Comparison of ENCODE assay signal across 33 cellular contexts in the genomic region with DNA sequence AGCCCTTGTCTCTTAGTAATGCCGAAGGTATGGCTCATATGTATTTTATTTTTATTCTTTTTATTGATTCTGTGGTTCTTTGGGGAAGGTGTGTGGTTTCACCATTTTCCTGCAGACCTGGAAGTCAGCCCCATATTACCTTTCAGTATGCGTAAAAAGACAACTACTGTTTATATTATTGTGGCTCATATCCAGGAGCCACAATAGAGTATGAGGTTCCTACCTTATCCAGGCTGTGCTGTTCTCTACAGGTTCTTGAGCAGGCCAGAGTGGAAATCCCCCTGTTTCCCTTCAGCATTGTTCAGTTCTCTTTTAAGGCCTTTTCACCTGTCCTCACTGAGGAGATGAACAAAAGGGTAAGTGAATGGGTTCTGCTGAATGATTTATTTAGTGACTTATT.
"Had no signal": no experiment of that assay in that cellular context is flagged by ENCODE, and none has a peak within 500 bp of the region (broad histone marks: within the 10 kb centered on the region; RNA-seq: fewer than 3 reads in every experiment).

No MANE protein-coding gene starts in this region.

- H3K27me3 ChIP-seq: adrenal gland, body of pancreas, esophagus muscularis mucosa, foreskin keratinocyte, gastrocnemius medialis, heart left ventricle had no signal

- H3K27ac ChIP-seq: adrenal gland, body of pancreas, esophagus muscularis mucosa, foreskin keratinocyte, gastrocnemius medialis, heart left ventricle, WERI-Rb-1 had no signal

- H3K9me3 Mint-ChIP-seq: effector memory CD8-positive, alpha-beta T cell had no signal

- H3K9me3 ChIP-seq: adrenal gland, body of pancreas, gastrocnemius medialis had no signal

- ATAC-seq: activated CD4-positive, CD25-positive, alpha-beta regulatory T cell treated with anti-CD3 and anti-CD28 coated beads, Interleukin-2, amount 50 U/mL, for 24 hours; activated CD8-positive, alpha-beta T cell treated with anti-CD3 and anti-CD28 coated beads for 36 hours; activated naive CD8-positive, alpha-beta T cell treated with anti-CD3 and anti-CD28 coated beads, Interleukin-2, amount 50 U/mL, for 24 hours; activated T-cell treated with anti-CD3 and anti-CD28 coated beads, Interleukin-2, amount 50 U/mL, for 4 hours; activated T-helper 17 cell treated with anti-CD3 and anti-CD28 coated beads, Interleukin-2, amount 50 U/mL, for 72 hours; body of pancreas; effector memory CD8-positive, alpha-beta T cell; foreskin keratinocyte; gastrocnemius medialis; heart left ventricle; T-helper 17 cell had no signal

- H3K27me3 Mint-ChIP-seq: activated B cell treated with CpG ODN at 0.5 μM for 24 hours; activated CD8-positive, alpha-beta T cell treated with anti-CD3 and anti-CD28 coated beads for 36 hours; activated naive CD4-positive, alpha-beta T cell treated with anti-CD3 and anti-CD28 coated beads, Interleukin-2, amount 50 U/mL, for 24 hours; activated naive CD8-positive, alpha-beta T cell treated with anti-CD3 and anti-CD28 coated beads for 36 hours; activated naive CD8-positive, alpha-beta T cell treated with anti-CD3 and anti-CD28 coated beads, Interleukin-2, amount 50 U/mL, for 24 hours; activated T-helper 17 cell treated with anti-CD3 and anti-CD28 coated beads, Interleukin-2, amount 50 U/mL, for 72 hours; effector memory CD8-positive, alpha-beta T cell; T-helper 17 cell had no signal

- H3K4me3 ChIP-seq: adrenal gland, body of pancreas, esophagus muscularis mucosa, gastrocnemius medialis, heart left ventricle had no signal

- H3K4me1 ChIP-seq: adrenal gland, body of pancreas, esophagus muscularis mucosa, foreskin keratinocyte, gastrocnemius medialis had no signal

- DNase-seq: activated B cell treated with CpG ODN at 0.5 μM for 24 hours; activated CD4-positive, alpha-beta T cell treated with anti-CD3 and anti-CD28 coated beads for 48 hours; activated CD4-positive, alpha-beta T cell treated with anti-CD3 and anti-CD28 coated beads, Interleukin-2, amount 50 U/mL, for 1 hour; activated CD4-positive, alpha-beta T cell treated with anti-CD3 and anti-CD28 coated beads, Interleukin-2, amount 50 U/mL, for 48 hours; activated CD8-positive, alpha-beta memory T cell treated with anti-CD3 and anti-CD28 coated beads for 24 hours; activated CD8-positive, alpha-beta T cell treated with anti-CD3 and anti-CD28 coated beads for 36 hours; activated effector memory CD4-positive, alpha-beta T cell treated with anti-CD3 and anti-CD28 coated beads, Interleukin-2, amount 50 U/mL, for 16 hours; activated naive CD4-positive, alpha-beta T cell treated with anti-CD3 and anti-CD28 coated beads for 36 hours; activated naive CD8-positive, alpha-beta T cell treated with anti-CD3 and anti-CD28 coated beads for 36 hours; activated naive CD8-positive, alpha-beta T cell treated with anti-CD3 and anti-CD28 coated beads, Interleukin-2, amount 50 U/mL, for 24 hours; activated T-cell treated with anti-CD3 and anti-CD28 coated beads, Interleukin-2, amount 50 U/mL, for 4 hours; adrenal gland; amygdala; aorta; body of pancreas; caudate nucleus; cortex of kidney; dermis blood vessel endothelial cell; effector CD4-positive, alpha-beta T cell; effector memory CD8-positive, alpha-beta T cell; erythroblast; foreskin keratinocyte; gastrocnemius medialis; glutamatergic neuron; heart left ventricle; T-helper 17 cell; T1000; WERI-Rb-1 had no signal

- H3K36me3 ChIP-seq: adrenal gland, gastrocnemius medialis had no signal

- H3K4me3 Mint-ChIP-seq: activated B cell treated with CpG ODN at 0.5 μM for 24 hours; activated CD8-positive, alpha-beta T cell treated with anti-CD3 and anti-CD28 coated beads for 36 hours; activated naive CD4-positive, alpha-beta T cell treated with anti-CD3 and anti-CD28 coated beads for 36 hours; activated naive CD4-positive, alpha-beta T cell treated with anti-CD3 and anti-CD28 coated beads, Interleukin-2, amount 50 U/mL, for 24 hours; activated naive CD8-positive, alpha-beta T cell treated with anti-CD3 and anti-CD28 coated beads for 36 hours; activated naive CD8-positive, alpha-beta T cell treated with anti-CD3 and anti-CD28 coated beads, Interleukin-2, amount 50 U/mL, for 24 hours; activated T-cell treated with anti-CD3 and anti-CD28 coated beads, Interleukin-2, amount 50 U/mL, for 4 hours; activated T-helper 17 cell treated with anti-CD3 and anti-CD28 coated beads, Interleukin-2, amount 50 U/mL, for 72 hours; effector memory CD8-positive, alpha-beta T cell; T-helper 17 cell; T-helper 2 cell treated with Interferon-gamma antibody and Interleukin-4, amounts not matched to agents 5 μg/mL and 100 μg/mL, for 36 hours had no signal

- H3K27ac Mint-ChIP-seq: activated B cell treated with CpG ODN at 0.5 μM for 24 hours; activated CD8-positive, alpha-beta T cell treated with anti-CD3 and anti-CD28 coated beads for 36 hours; activated naive CD4-positive, alpha-beta T cell treated with anti-CD3 and anti-CD28 coated beads for 36 hours; activated naive CD4-positive, alpha-beta T cell treated with anti-CD3 and anti-CD28 coated beads, Interleukin-2, amount 50 U/mL, for 24 hours; activated naive CD8-positive, alpha-beta T cell treated with anti-CD3 and anti-CD28 coated beads for 36 hours; activated naive CD8-positive, alpha-beta T cell treated with anti-CD3 and anti-CD28 coated beads, Interleukin-2, amount 50 U/mL, for 24 hours; activated T-helper 17 cell treated with anti-CD3 and anti-CD28 coated beads, Interleukin-2, amount 50 U/mL, for 72 hours; effector memory CD8-positive, alpha-beta T cell; T-helper 17 cell; T-helper 2 cell treated with Interferon-gamma antibody and Interleukin-4, amounts not matched to agents 5 μg/mL and 100 μg/mL, for 36 hours had no signal
